ENCODE assay signal across 19 cellular contexts in the genomic region with DNA sequence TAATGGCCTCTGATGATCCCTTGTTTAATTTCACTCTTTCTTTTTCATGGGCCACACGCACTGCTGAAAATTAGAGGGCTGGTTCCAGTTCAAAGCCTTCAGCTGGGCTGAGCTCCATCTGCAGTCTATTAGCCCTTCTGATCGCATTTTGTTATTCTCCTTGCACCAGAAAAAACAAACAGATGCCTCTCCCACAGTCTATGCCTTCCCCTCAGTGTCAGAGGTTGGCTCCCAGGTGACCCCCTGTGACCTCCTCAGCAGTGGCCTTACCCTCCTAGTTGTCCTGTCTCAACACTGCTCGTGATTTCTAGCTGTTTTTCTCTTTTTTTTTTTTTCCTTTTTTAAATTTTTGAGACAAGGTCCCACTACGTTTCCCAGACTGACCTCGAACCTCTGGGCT.
DNase-seq lines count a peak whose midpoint lies in the region; ATAC-seq, FAIRE-seq and TF ChIP-seq lines count a peak whose summit lies in the region.
"Had no signal": no experiment of that assay in that cellular context is flagged by ENCODE, and none has a peak within 500 bp of the region (broad histone marks: within the 10 kb centered on the region; RNA-seq: fewer than 3 reads in every experiment).

No MANE protein-coding gene starts in this region.

- no peak for FAIRE-seq in astrocyte (lab: Jason Lieb, UNC)
- FAIRE-seq: G401.6, K562 had no signal

- no peak overlapping the region for H3K4me3 ChIP-seq in astrocyte (ENCODE audit: insufficient read depth, low read depth, low read length)
- H3K4me3 ChIP-seq: K562, PC-9, SK-N-MC had no signal

- no peak overlapping the region for H3K9ac ChIP-seq in astrocyte (ENCODE audit: low read length)

- H3K79me2 ChIP-seq in astrocyte (ENCODE audit: insufficient read depth, low read length): no peaks in the 10 kb centered on the region

- no peak for DNase-seq in stimulated activated naive CD8-positive, alpha-beta T cell treated with anti-CD3 and anti-CD28 coated beads, Interleukin-15, amount 100 ng/mL, for 72 hours
- no peak for DNase-seq in stimulated activated naive CD8-positive, alpha-beta T cell treated with anti-CD3 and anti-CD28 coated beads, Interleukin-15, Interleukin-2, amounts not matched to agents 100 U/mL and 50 U/mL, for 24 hours
- no peak for DNase-seq in astrocyte (ENCODE audit: low read depth)
- no peak for DNase-seq in neural crest cell (ENCODE audit: low read depth, low spot score)
- DNase-seq in GM19238 (ENCODE audit: insufficient read length, low spot score): no peak
- DNase-seq in osteocyte (ENCODE audit: extremely low spot score, unreplicated experiment): no peak
- DNase-seq in middle frontal gyrus (ENCODE audit: extremely low spot score, low spot score): no peak
- DNase-seq: DND-41, HCEC 1CT, MV-4-11, NCI-H1417 treated with DMSO at 0.1 percent for 48 hours, NCI-H2081, NCI-H226, NCI-H526 treated with DMSO at 0.1 percent for 48 hours, PC-9 had no signal

- H3K36me3 ChIP-seq in astrocyte (ENCODE audit: insufficient read depth, low read length): no peaks in the 10 kb centered on the region

- no peaks in the 10 kb centered on the region for H3K4me1 Mint-ChIP-seq in stimulated activated naive CD8-positive, alpha-beta T cell treated with anti-CD3 and anti-CD28 coated beads, Interleukin-15, amount 100 ng/mL, for 72 hours
- H3K4me1 Mint-ChIP-seq in astrocyte (ENCODE audit: low read depth, unreplicated experiment) (peaks cover 15% of the 10 kb centered on the region), neural crest cell (peaks cover 35% of the 10 kb centered on the region), osteocyte (ENCODE audit: unreplicated experiment) (peaks cover 24% of the 10 kb centered on the region)

- H3K4me2 ChIP-seq in astrocyte (ENCODE audit: low read length): no peak overlapping the region
- H3K4me2 ChIP-seq: PC-9 had no signal

- H2AFZ ChIP-seq in astrocyte (ENCODE audit: low read depth, low read length): no peak overlapping the region
- H2AFZ ChIP-seq: PC-9 had no signal

- TF ChIP-seq CTCF in astrocyte (IDR thresholded peaks at IDR 0.05; ENCODE audit: insufficient read depth, low read depth, low read length): no peak
- no peak for TF ChIP-seq CTCF in neural crest cell (conservative IDR thresholded peaks at IDR 0.05)
- TF ChIP-seq CTCF in osteocyte (IDR thresholded peaks at IDR 0.05): no peak

- no peaks in the 10 kb centered on the region for H3K36me3 Mint-ChIP-seq in astrocyte (ENCODE audit: low read depth, unreplicated experiment)
- no peaks in the 10 kb centered on the region for H3K36me3 Mint-ChIP-seq in neural crest cell (ENCODE audit: low read depth)
- H3K36me3 Mint-ChIP-seq in osteocyte (ENCODE audit: unreplicated experiment): no peaks in the 10 kb centered on the region

- H3K9me3 Mint-ChIP-seq in stimulated activated naive CD8-positive, alpha-beta T cell treated with anti-CD3 and anti-CD28 coated beads, Interleukin-15, amount 100 ng/mL, for 72 hours: no peaks in the 10 kb centered on the region
- H3K9me3 Mint-ChIP-seq in astrocyte (ENCODE audit: unreplicated experiment) (no peaks in the 10 kb centered on the region), neural crest cell (no peaks in the 10 kb centered on the region), osteocyte (ENCODE audit: unreplicated experiment) (no peaks in the 10 kb centered on the region)

- no peaks in the 10 kb centered on the region for H3K9me3 ChIP-seq in astrocyte (ENCODE audit: insufficient read depth, low read depth, low read length)

- H3K4me3 Mint-ChIP-seq in stimulated activated naive CD8-positive, alpha-beta T cell treated with anti-CD3 and anti-CD28 coated beads, Interleukin-15, amount 100 ng/mL, for 72 hours: no peak overlapping the region
- H3K4me3 Mint-ChIP-seq in astrocyte (ENCODE audit: unreplicated experiment) (no peak overlapping the region), neural crest cell (no peak overlapping the region), osteocyte (ENCODE audit: unreplicated experiment) (no peak overlapping the region)

- no peak for ATAC-seq in stimulated activated naive CD8-positive, alpha-beta T cell treated with anti-CD3 and anti-CD28 coated beads, Interleukin-15, amount 100 ng/mL, for 72 hours
- no peak for ATAC-seq in stimulated activated naive CD8-positive, alpha-beta T cell treated with anti-CD3 and anti-CD28 coated beads, Interleukin-15, Interleukin-2, amounts not matched to agents 100 U/mL and 50 U/mL, for 24 hours
- ATAC-seq: K562 had no signal

- no peaks in the 10 kb centered on the region for H3K27me3 Mint-ChIP-seq in stimulated activated naive CD8-positive, alpha-beta T cell treated with anti-CD3 and anti-CD28 coated beads, Interleukin-15, amount 100 ng/mL, for 72 hours
- H3K27me3 Mint-ChIP-seq in astrocyte (ENCODE audit: low read depth, unreplicated experiment) (peaks cover 3% of the 10 kb centered on the region), neural crest cell (ENCODE audit: low read depth) (no peaks in the 10 kb centered on the region), osteocyte (ENCODE audit: unreplicated experiment) (no peaks in the 10 kb centered on the region)

- no peaks in the 10 kb centered on the region for H3K27me3 ChIP-seq in astrocyte (ENCODE audit: insufficient read depth, low read length)

- no peaks in the 10 kb centered on the region for H4K20me1 ChIP-seq in astrocyte (ENCODE audit: insufficient read depth, low read length)

- no peak overlapping the region for H3K27ac ChIP-seq in astrocyte (ENCODE audit: low read depth, low read length)
- H3K27ac ChIP-seq: C4-2B, PC-9, SK-N-MC had no signal

- peaks cover 2% of the 10 kb centered on the region for H3K4me1 ChIP-seq in astrocyte (ENCODE audit: insufficient read depth, low read length)

- peak overlapping the region; percentile 35 to 40 for H3K27ac Mint-ChIP-seq in stimulated activated naive CD8-positive, alpha-beta T cell treated with anti-CD3 and anti-CD28 coated beads, Interleukin-15, amount 100 ng/mL, for 72 hours
- peak overlapping the region; percentile 58 for H3K27ac Mint-ChIP-seq in astrocyte (ENCODE audit: unreplicated experiment)
- H3K27ac Mint-ChIP-seq in neural crest cell (ENCODE audit: unreplicated experiment): peak overlapping the region; percentile 7
- no peak overlapping the region for H3K27ac Mint-ChIP-seq in osteocyte (ENCODE audit: unreplicated experiment)
